ENCODE assay signal across 14 cellular contexts in genomic region chr1:207682872-207683434, GRCh38. TPM values are rescaled to one million over a fixed set of nuclear protein-coding genes. Genes with fewer than 3 reads are reported as not detected.
"Had no signal": no experiment of that assay in that cellular context is flagged by ENCODE, and none has a peak within 500 bp of the region (broad histone marks: within the 10 kb centered on the region; RNA-seq: fewer than 3 reads in every experiment).

No MANE protein-coding gene starts in this region.

RNA-seq across cellular contexts. Expression of gene CR1L, which starts 38.0 kb away (rescaled TPM):
- total RNA-seq: activated naive CD4-positive, alpha-beta T cell treated with anti-CD3 and anti-CD28 coated beads for 36 hours; activated naive CD8-positive, alpha-beta T cell treated with anti-CD3 and anti-CD28 coated beads for 36 hours; activated T-cell treated with anti-CD3 and anti-CD28 coated beads, Interleukin-2, amount 50 U/mL, for 4 hours; activated T-helper 1 cell treated with anti-CD3 and anti-CD28 coated beads, Interleukin-12 subunit alpha, Interleukin-12 subunit beta, Interleukin-2, Interleukin-4 antibody, amounts not matched to agents 30 ng/mL and 10 ng/mL and 1 ng/mL, durations not matched to agents 14 hours and 24 hours and 36 hours; activated T-helper 2 cell treated with anti-CD3 and anti-CD28 coated beads, Interferon-gamma antibody, Interleukin-2, Interleukin-4, amounts not matched to agents 10 μg/mL and 5 μg/mL and 100 μg/mL, durations not matched to agents 14 hours and 24 hours and 36 hours; ascending aorta; astrocyte; body of pancreas; breast epithelium; bronchial epithelial cell; cardiac muscle cell; cardiac septum had no signal
- polyA plus RNA-seq: adipose tissue, aorta, cardiac muscle cell had no signal
